In genomic region chr6:19731286-19731685, GRCh38 we compare ENCODE assay signal across 1 cellular context.
A peak's percentile ranks its signal among the peaks of the same experiment; 100 is the strongest.
TF ChIP-seq lines count a peak whose summit lies in the region.

No MANE protein-coding gene starts in this region.

TF ChIP-seq in HCT116, 20 proteins besides CTCF, POLR2A, EP300 and RAD21 (continued from another document):
- TF ChIP-seq SRF (IDR thresholded peaks at IDR 0.05; ENCODE audit: low read depth) (no peak), CEBPB (IDR thresholded peaks at IDR 0.05; ENCODE audit: low read depth) (peak; percentile 65), FOSL1 (IDR thresholded peaks at IDR 0.05; ENCODE audit: low read depth) (peak; percentile 29), ZFX (IDR thresholded peaks at IDR 0.05) (no peak), EGR1 (IDR thresholded peaks at IDR 0.05; ENCODE audit: low read depth) (no peak; the same call in 1 of the 2 replicates), SIN3A (IDR thresholded peaks at IDR 0.05; ENCODE audit: low read depth) (no peak), ATF3 (IDR thresholded peaks at IDR 0.05) (no peak)
- TF ChIP-seq, protein P1, sequence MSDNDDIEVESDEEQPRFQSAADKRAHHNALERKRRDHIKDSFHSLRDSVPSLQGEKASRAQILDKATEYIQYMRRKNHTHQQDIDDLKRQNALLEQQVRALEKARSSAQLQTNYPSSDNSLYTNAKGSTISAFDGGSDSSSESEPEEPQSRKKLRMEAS (IDR thresholded peaks at IDR 0.05), result peak; percentile 39; the same call in 1 of the 2 replicates
- TF ChIP-seq, protein P2, sequence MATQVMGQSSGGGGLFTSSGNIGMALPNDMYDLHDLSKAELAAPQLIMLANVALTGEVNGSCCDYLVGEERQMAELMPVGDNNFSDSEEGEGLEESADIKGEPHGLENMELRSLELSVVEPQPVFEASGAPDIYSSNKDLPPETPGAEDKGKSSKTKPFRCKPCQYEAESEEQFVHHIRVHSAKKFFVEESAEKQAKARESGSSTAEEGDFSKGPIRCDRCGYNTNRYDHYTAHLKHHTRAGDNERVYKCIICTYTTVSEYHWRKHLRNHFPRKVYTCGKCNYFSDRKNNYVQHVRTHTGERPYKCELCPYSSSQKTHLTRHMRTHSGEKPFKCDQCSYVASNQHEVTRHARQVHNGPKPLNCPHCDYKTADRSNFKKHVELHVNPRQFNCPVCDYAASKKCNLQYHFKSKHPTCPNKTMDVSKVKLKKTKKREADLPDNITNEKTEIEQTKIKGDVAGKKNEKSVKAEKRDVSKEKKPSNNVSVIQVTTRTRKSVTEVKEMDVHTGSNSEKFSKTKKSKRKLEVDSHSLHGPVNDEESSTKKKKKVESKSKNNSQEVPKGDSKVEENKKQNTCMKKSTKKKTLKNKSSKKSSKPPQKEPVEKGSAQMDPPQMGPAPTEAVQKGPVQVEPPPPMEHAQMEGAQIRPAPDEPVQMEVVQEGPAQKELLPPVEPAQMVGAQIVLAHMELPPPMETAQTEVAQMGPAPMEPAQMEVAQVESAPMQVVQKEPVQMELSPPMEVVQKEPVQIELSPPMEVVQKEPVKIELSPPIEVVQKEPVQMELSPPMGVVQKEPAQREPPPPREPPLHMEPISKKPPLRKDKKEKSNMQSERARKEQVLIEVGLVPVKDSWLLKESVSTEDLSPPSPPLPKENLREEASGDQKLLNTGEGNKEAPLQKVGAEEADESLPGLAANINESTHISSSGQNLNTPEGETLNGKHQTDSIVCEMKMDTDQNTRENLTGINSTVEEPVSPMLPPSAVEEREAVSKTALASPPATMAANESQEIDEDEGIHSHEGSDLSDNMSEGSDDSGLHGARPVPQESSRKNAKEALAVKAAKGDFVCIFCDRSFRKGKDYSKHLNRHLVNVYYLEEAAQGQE (IDR thresholded peaks at IDR 0.05; ENCODE audit: low read depth), result no peak
